In genomic region chr10:122565766-122566206, GRCh38 we compare ENCODE assay signal across 8 cellular contexts. TPM values are rescaled to one million over a fixed set of nuclear protein-coding genes. Genes with fewer than 3 reads are reported as not detected.
DNase-seq lines count a peak whose midpoint lies in the region; ATAC-seq and TF ChIP-seq lines count a peak whose summit lies in the region.

No MANE protein-coding gene starts in this region.

- H3K4me2 ChIP-seq in SK-N-SH, result 0 out of 2 replicates have a peak overlapping the region, but pooled peaks have one; percentile 42

- H3K9me2 ChIP-seq in SK-N-SH, result no peaks in the 10 kb centered on the region

- peak; percentile 90 for TF ChIP-seq CTCF in SK-N-SH (IDR thresholded peaks at IDR 0.05)
- peak; percentile 82 to 92 (median 86) for TF ChIP-seq CTCF in uterus (IDR thresholded peaks at IDR 0.05)

- no peak overlapping the region for H3K27ac ChIP-seq in SK-N-SH (ENCODE audit: low read depth in 2 of 2, low read length in 1 of 2)
- H3K27ac ChIP-seq in uterus, result no peak overlapping the region

- H4K20me1 ChIP-seq in SK-N-SH (ENCODE audit: insufficient read depth), result no peaks in the 10 kb centered on the region

- peak overlapping the region; percentile 47; the same call in 1 of the 2 replicates for H2AFZ ChIP-seq in SK-N-SH (ENCODE audit: low read depth)

- H3K9me3 ChIP-seq in MG63, result no peaks in the 10 kb centered on the region
- H3K9me3 ChIP-seq in SK-N-SH, result no peaks in the 10 kb centered on the region
- H3K9me3 ChIP-seq in uterus, result no peaks in the 10 kb centered on the region

- no peak for TF ChIP-seq EP300 in SK-N-SH (IDR thresholded peaks at IDR 0.05; ENCODE audit: borderline replicate concordance in 1 of 2, low read depth in 1 of 2, low read length in 1 of 2)

- H3K79me2 ChIP-seq in SK-N-SH (ENCODE audit: insufficient read depth), result no peaks in the 10 kb centered on the region

- H3K27me3 Mint-ChIP-seq in activated naive CD8-positive, alpha-beta T cell treated with anti-CD3 and anti-CD28 coated beads, Interleukin-2, amount 50 U/mL, for 24 hours, result peaks cover 32% of the 10 kb centered on the region

- H3K27ac Mint-ChIP-seq in activated naive CD8-positive, alpha-beta T cell treated with anti-CD3 and anti-CD28 coated beads, Interleukin-2, amount 50 U/mL, for 24 hours, result no peak overlapping the region

- POLR2A ChIA-PET in SK-N-SH (lab: Yijun Ruan, JAX), result no interaction called here

- H3K4me1 ChIP-seq in SK-N-SH (ENCODE audit: control insufficient read depth in 1 of 2, insufficient read depth in 2 of 2, low read depth in 1 of 2, low read length in 1 of 2), result peaks cover 0 to 2% of the 10 kb centered on the region in 2 experiments; a peak in 1 of 4 replicates
- no peaks in the 10 kb centered on the region for H3K4me1 ChIP-seq in uterus

- peaks cover 3% of the 10 kb centered on the region; the same call in 1 of the 2 replicates for H3K27me3 ChIP-seq in MG63
- 0 out of 2 replicates have a peak, but pooled peaks cover 4% of the 10 kb centered on the region for H3K27me3 ChIP-seq in SK-N-SH (ENCODE audit: insufficient read depth)
- no peaks in the 10 kb centered on the region for H3K27me3 ChIP-seq in uterus

- intact Hi-C loops in cardiac septum (cut with DNase I), result loop anchor here (1.0 to 5.0 kb wide), 5 partner anchors 43 to 267 kb away; no protein-coding TSS in a partner anchor
- intact Hi-C loops in uterus (cut with DNase I; ENCODE audit: low total_unique reads), result loop anchor here (5.0 to 10.0 kb wide), 2 partner anchors 121 to 268 kb away; no protein-coding TSS in a partner anchor

- peak; percentile 90 for TF ChIP-seq RAD21 in SK-N-SH (IDR thresholded peaks at IDR 0.05; ENCODE audit: low read length)

- peaks cover 8% of the 10 kb centered on the region for H3K4me1 Mint-ChIP-seq in activated naive CD8-positive, alpha-beta T cell treated with anti-CD3 and anti-CD28 coated beads, Interleukin-2, amount 50 U/mL, for 24 hours

- CTCF ChIA-PET in SK-N-SH (lab: Yijun Ruan, JAX), result interaction anchor here (0.6 to 4.6 kb wide), 60 partner anchors 10 to 471 kb away, joined by 3 to 59 read pairs (median 5); no protein-coding TSS in a partner anchor

- no peak overlapping the region for H3K9ac ChIP-seq in SK-N-SH

- DNase-seq in DMS79 (lab: John Stamatoyannopoulos, UW) (peak; percentile 42), MG63 (peak; percentile 47), SK-N-SH (peak; percentile 61), cardiac septum (ENCODE audit: low spot score) (peak; percentile 81), putamen (ENCODE audit: low spot score) (peak; percentile 86), uterus (peak; percentile 85 to 86)
- DNase-seq in activated naive CD8-positive, alpha-beta T cell treated with anti-CD3 and anti-CD28 coated beads, Interleukin-2, amount 50 U/mL, for 24 hours, result peak; percentile 79

- H3K9me3 Mint-ChIP-seq in activated naive CD8-positive, alpha-beta T cell treated with anti-CD3 and anti-CD28 coated beads, Interleukin-2, amount 50 U/mL, for 24 hours, result no peaks in the 10 kb centered on the region

- no peaks in the 10 kb centered on the region for H3F3A ChIP-seq in SK-N-SH (replicated peaks; ENCODE audit: insufficient read depth)

- 23% methylated on average over 11 of the region's 13 CpGs for WGBS in SK-N-SH (ENCODE audit: low lambda C conversion rate)

- peak in 1 of 2 donors; percentile 17 for TF ChIP-seq POLR2A in uterus (IDR thresholded peaks at IDR 0.05)

- ATAC-seq in activated naive CD8-positive, alpha-beta T cell treated with anti-CD3 and anti-CD28 coated beads, Interleukin-2, amount 50 U/mL, for 24 hours, result no peak
- no peak for ATAC-seq in HG03175 (IDR thresholded peaks at IDR 0.05; ENCODE audit: unreplicated experiment)

- no peaks in the 10 kb centered on the region for H3K36me3 ChIP-seq in MG63
- H3K36me3 ChIP-seq in SK-N-SH (replicated peaks in 1 of 2; ENCODE audit: control insufficient read depth in 1 of 2, insufficient read depth in 2 of 2, low read length in 1 of 2), result no peaks in the 10 kb centered on the region
- no peaks in the 10 kb centered on the region for H3K36me3 ChIP-seq in uterus

- H3K36me3 Mint-ChIP-seq in activated naive CD8-positive, alpha-beta T cell treated with anti-CD3 and anti-CD28 coated beads, Interleukin-2, amount 50 U/mL, for 24 hours (ENCODE audit: low read depth), result no peaks in the 10 kb centered on the region

- H3K4me3 ChIP-seq in MG63, result no peak overlapping the region
- no peak overlapping the region; a peak in 1 of 4 replicates for H3K4me3 ChIP-seq in SK-N-SH (ENCODE audit: low read depth in 2 of 2, low read length in 1 of 2)
- no peak overlapping the region for H3K4me3 ChIP-seq in uterus

- H3K4me3 Mint-ChIP-seq in activated naive CD8-positive, alpha-beta T cell treated with anti-CD3 and anti-CD28 coated beads, Interleukin-2, amount 50 U/mL, for 24 hours, result no peak overlapping the region

TF ChIP-seq in SK-N-SH, 30 proteins besides CTCF, POLR2A, EP300 and RAD21:
- TF ChIP-seq RFX5 (IDR thresholded peaks at IDR 0.05; ENCODE audit: low read length) (no peak), RCOR1 (IDR thresholded peaks at IDR 0.05; ENCODE audit: low read length) (no peak), SMC3 (IDR thresholded peaks at IDR 0.05; ENCODE audit: low read depth, low read length) (peak; percentile 95), CHD2 (IDR thresholded peaks at IDR 0.05; ENCODE audit: low read length, partially characterized antibody) (no peak), SIN3A (IDR thresholded peaks at IDR 0.05; ENCODE audit: borderline replicate concordance, low read depth, low read length) (no peak)

RNA-seq across cellular contexts. Expression of gene DMBT1, which starts 5.2 kb away (rescaled TPM):
- not detected in 2 replicates for total RNA-seq in MG63 (2014; rRNA removed; shearing (Covaris generic); ENCODE audit: low replicate concordance)
- polyA plus RNA-seq in SK-N-SH (2012; rRNA removed), result not detected in 2 replicates
- not detected in 2 replicates for polyA plus RNA-seq in SK-N-SH (2012; cell fraction: cytosol; rRNA removed)
- polyA plus RNA-seq in SK-N-SH (2012; cell fraction: nucleus; rRNA removed), result 0.04 and 0.07 TPM in 2 replicates
- 0.08 TPM for total RNA-seq in cardiac septum
- under 1 TPM in 3 of 4 donors, not detected in 1; under 0.01 to 0.21 (median 0.15) TPM for total RNA-seq in uterus
